Comparison of ENCODE assay signal across 33 cellular contexts in the genomic region with DNA sequence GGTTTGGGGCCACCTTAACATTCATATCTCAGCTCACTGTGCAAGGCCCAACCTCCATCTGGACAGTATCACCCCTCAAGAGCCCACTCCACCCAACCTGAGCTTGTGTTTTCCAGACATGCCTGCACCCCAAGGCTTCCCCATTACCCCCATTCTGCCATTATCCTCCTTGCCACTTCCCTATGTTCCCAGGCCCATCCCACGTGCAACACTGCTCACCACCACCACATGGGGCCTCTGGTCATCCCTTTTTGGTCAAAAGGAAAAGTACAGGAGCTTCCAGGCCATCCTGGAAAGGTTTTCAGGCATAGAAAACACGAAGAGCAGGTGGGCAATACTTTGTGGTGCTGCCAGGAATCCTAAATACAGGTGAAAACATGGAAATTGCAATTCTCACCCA.
A peak's percentile ranks its signal among the peaks of the same experiment; 100 is the strongest.
DNase-seq lines count a peak whose midpoint lies in the region; ATAC-seq and TF ChIP-seq lines count a peak whose summit lies in the region.
"Had no signal": no experiment of that assay in that cellular context is flagged by ENCODE, and none has a peak within 500 bp of the region (broad histone marks: within the 10 kb centered on the region; RNA-seq: fewer than 3 reads in every experiment).

No MANE protein-coding gene starts in this region.

- CTCF ChIA-PET in OCI-LY7 (lab: Charles Lee; ENCODE audit: unreplicated experiment): no interaction called here

- WGBS in endodermal cell (ENCODE audit: insufficient coverage in 1 of 2, insufficient read length in 1 of 2), 2 experiments: 43 to 73% methylated on average over 1 to 2 of the region's 2 CpGs
- WGBS in testis, 2 donors: 75 to 90% methylated on average over 2 of the region's 2 CpGs

- intact Hi-C loops in OCI-LY7 (cut with micrococcal nuclease; ENCODE audit: unreplicated experiment) (no loop called here), testis (cut with DNase I; ENCODE audit: low total_unique reads) (no loop called here)

- no peak for DNase-seq in OCI-LY7 (ENCODE audit: low spot score)
- peak; percentile 58 for DNase-seq in endodermal cell
- DNase-seq in testis: no peak
- DNase-seq in NCI-H146 treated with DMSO at 0.1 percent for 48 hours (lab: John Stamatoyannopoulos, UW; ENCODE audit: unreplicated experiment): no peak
- DNase-seq in GOT3 (lab: John Stamatoyannopoulos, UW): no peak
- DNase-seq: activated CD4-positive, alpha-beta T cell treated with anti-CD3 and anti-CD28 coated beads for 48 hours; activated effector memory CD4-positive, alpha-beta T cell treated with anti-CD3 and anti-CD28 coated beads, Interleukin-2, amount 50 U/mL, for 16 hours; activated T-cell treated with anti-CD3 and anti-CD28 coated beads, Interleukin-2, amount 50 U/mL, for 24 hours; Calu3; CD4-positive, CD25-positive, alpha-beta regulatory T cell; DMS79; effector memory CD8-positive, alpha-beta T cell; heart left ventricle; left ventricle myocardium inferior; naive thymus-derived CD4-positive, alpha-beta T cell; NCI-H2029 treated with DMSO at 0.1 percent for 48 hours; NCI-H526; Peyer's patch; psoas muscle; SHP77; stimulated activated CD4-positive, alpha-beta T cell treated with anti-CD3 and anti-CD28 coated beads, Interleukin-2, amount 100 ng/mL, for 48 hours; SW 1271 had no signal

- H3K27me3 Mint-ChIP-seq in endodermal cell (ENCODE audit: insufficient read depth): peaks cover 61% of the 10 kb centered on the region
- H3K27me3 Mint-ChIP-seq in stimulated activated memory B cell treated with anti-CD40 and anti-IgM and Interleukin-4, amounts not matched to agents 10 μg/mL and 1 μg/mL and 100 μg/mL, for 72 hours: no peaks in the 10 kb centered on the region
- H3K27me3 Mint-ChIP-seq: activated naive CD8-positive, alpha-beta T cell; type B pancreatic cell had no signal

- no peaks in the 10 kb centered on the region for H3K36me3 Mint-ChIP-seq in endodermal cell (ENCODE audit: low read depth)
- no peaks in the 10 kb centered on the region for H3K36me3 Mint-ChIP-seq in stimulated activated memory B cell treated with anti-CD40 and anti-IgM and Interleukin-4, amounts not matched to agents 10 μg/mL and 1 μg/mL and 100 μg/mL, for 72 hours
- H3K36me3 Mint-ChIP-seq: activated naive CD8-positive, alpha-beta T cell; CD4-positive, CD25-positive, alpha-beta regulatory T cell; naive thymus-derived CD4-positive, alpha-beta T cell; type B pancreatic cell had no signal

- no peaks in the 10 kb centered on the region for H3K36me3 ChIP-seq in OCI-LY7 (ENCODE audit: insufficient read depth, low read length)
- H3K36me3 ChIP-seq in endodermal cell (ENCODE audit: control insufficient read depth, insufficient read depth, low read length): no peaks in the 10 kb centered on the region
- H3K36me3 ChIP-seq in testis (ENCODE audit: low read depth, missing control alignments): no peaks in the 10 kb centered on the region
- H3K36me3 ChIP-seq: ascending aorta, heart left ventricle, left ventricle myocardium inferior, neutrophil, Peyer's patch had no signal

- H3K4me1 Mint-ChIP-seq in endodermal cell: peaks cover 16% of the 10 kb centered on the region
- peaks cover 29% of the 10 kb centered on the region for H3K4me1 Mint-ChIP-seq in stimulated activated memory B cell treated with anti-CD40 and anti-IgM and Interleukin-4, amounts not matched to agents 10 μg/mL and 1 μg/mL and 100 μg/mL, for 72 hours
- H3K4me1 Mint-ChIP-seq: CD4-positive, CD25-positive, alpha-beta regulatory T cell had no signal

- H3K9me2 ChIP-seq in OCI-LY7 (ENCODE audit: insufficient read depth, low read length): no peaks in the 10 kb centered on the region

- no peak for TF ChIP-seq POLR2A in testis (IDR thresholded peaks at IDR 0.05)

- TF ChIP-seq CTCF in OCI-LY7 (conservative IDR thresholded peaks at IDR 0.05; ENCODE audit: low read length) (no peak), endodermal cell (conservative IDR thresholded peaks at IDR 0.05) (no peak), testis (IDR thresholded peaks at IDR 0.05) (no peak)

- peak; percentile 6 for ATAC-seq in GM19372 (IDR thresholded peaks at IDR 0.05; ENCODE audit: low read depth, unreplicated experiment)
- no peak for ATAC-seq in stimulated activated memory B cell treated with anti-CD40 and anti-IgM and Interleukin-4, amounts not matched to agents 10 μg/mL and 1 μg/mL and 100 μg/mL, for 72 hours
- ATAC-seq: effector memory CD8-positive, alpha-beta T cell; esophagus mucosa; heart left ventricle; naive thymus-derived CD4-positive, alpha-beta T cell; psoas muscle; sciatic nerve had no signal

- H3K9me3 Mint-ChIP-seq in endodermal cell: no peaks in the 10 kb centered on the region
- H3K9me3 Mint-ChIP-seq in stimulated activated memory B cell treated with anti-CD40 and anti-IgM and Interleukin-4, amounts not matched to agents 10 μg/mL and 1 μg/mL and 100 μg/mL, for 72 hours: no peaks in the 10 kb centered on the region
- H3K9me3 Mint-ChIP-seq: activated T-cell treated with anti-CD3 and anti-CD28 coated beads, Interleukin-2, amount 50 U/mL, for 24 hours; effector memory CD8-positive, alpha-beta T cell; type B pancreatic cell had no signal

- no peaks in the 10 kb centered on the region for H3K27me3 ChIP-seq in endodermal cell (ENCODE audit: control insufficient read depth, insufficient read depth, low read length, poor library complexity, severe bottlenecking)
- H3K27me3 ChIP-seq in testis: no peaks in the 10 kb centered on the region
- H3K27me3 ChIP-seq: ascending aorta, heart left ventricle, neutrophil, Peyer's patch had no signal

- H3K27ac ChIP-seq in OCI-LY7 (ENCODE audit: low read depth, low read length, poor library complexity, severe bottlenecking) (no peak overlapping the region), endodermal cell (ENCODE audit: low read depth, low read length) (peak overlapping the region; percentile 22), testis (no peak overlapping the region)
- H3K27ac ChIP-seq: ascending aorta, coronary artery, heart left ventricle, KMS-11, left ventricle myocardium inferior, neutrophil, Peyer's patch, psoas muscle, VCaP had no signal

- H3K9ac ChIP-seq in endodermal cell (ENCODE audit: extremely low read depth, low read length, poor library complexity, severe bottlenecking): no peak overlapping the region
- H3K9ac ChIP-seq: KMS-11 had no signal

- H3K9me3 ChIP-seq in OCI-LY7 (ENCODE audit: low read length) (no peaks in the 10 kb centered on the region), endodermal cell (ENCODE audit: control insufficient read depth, low read length) (no peaks in the 10 kb centered on the region), testis (no peaks in the 10 kb centered on the region)
- H3K9me3 ChIP-seq: ascending aorta, heart left ventricle, left ventricle myocardium inferior, neutrophil, Peyer's patch, psoas muscle had no signal

- no peak overlapping the region for H3K4me3 ChIP-seq in OCI-LY7 (ENCODE audit: low read depth, low read length, poor library complexity, severe bottlenecking)
- H3K4me3 ChIP-seq in endodermal cell (ENCODE audit: low read length): no peak overlapping the region
- H3K4me3 ChIP-seq in testis: no peak overlapping the region
- H3K4me3 ChIP-seq: ascending aorta, coronary artery, heart left ventricle, left ventricle myocardium inferior, Peyer's patch, psoas muscle had no signal

- H4K20me1 ChIP-seq in OCI-LY7 (ENCODE audit: insufficient read depth, low read length): no peaks in the 10 kb centered on the region

- H2AFZ ChIP-seq in OCI-LY7 (ENCODE audit: low read length): peak overlapping the region; percentile 36

- H3K4me3 Mint-ChIP-seq in endodermal cell: no peak overlapping the region
- no peak overlapping the region for H3K4me3 Mint-ChIP-seq in stimulated activated memory B cell treated with anti-CD40 and anti-IgM and Interleukin-4, amounts not matched to agents 10 μg/mL and 1 μg/mL and 100 μg/mL, for 72 hours
- H3K4me3 Mint-ChIP-seq: activated naive CD8-positive, alpha-beta T cell; activated T-cell treated with anti-CD3 and anti-CD28 coated beads, Interleukin-2, amount 50 U/mL, for 24 hours; CD4-positive, CD25-positive, alpha-beta regulatory T cell; effector memory CD8-positive, alpha-beta T cell; naive thymus-derived CD4-positive, alpha-beta T cell; type B pancreatic cell had no signal

- no TSS peak for BruUV-seq in OCI-LY7 (replicated peaks; lab: Mats Ljungman, UMichigan)

- POLR2A ChIA-PET in OCI-LY7 (lab: Charles Lee): interaction anchor here (1.8 kb wide), 1 partner anchor 10 kb away, joined by 7 read pairs; no protein-coding TSS in a partner anchor

- H3K27ac Mint-ChIP-seq in endodermal cell: no peak overlapping the region
- H3K27ac Mint-ChIP-seq in stimulated activated memory B cell treated with anti-CD40 and anti-IgM and Interleukin-4, amounts not matched to agents 10 μg/mL and 1 μg/mL and 100 μg/mL, for 72 hours: peak overlapping the region; percentile 76
- H3K27ac Mint-ChIP-seq: activated naive CD8-positive, alpha-beta T cell; activated T-cell treated with anti-CD3 and anti-CD28 coated beads, Interleukin-2, amount 50 U/mL, for 24 hours; CD4-positive, CD25-positive, alpha-beta regulatory T cell; effector memory CD8-positive, alpha-beta T cell; naive thymus-derived CD4-positive, alpha-beta T cell; type B pancreatic cell had no signal

- H3K4me1 ChIP-seq in OCI-LY7 (ENCODE audit: insufficient read depth, low read length, poor library complexity, severe bottlenecking): peaks cover 11% of the 10 kb centered on the region
- peaks cover 10% of the 10 kb centered on the region for H3K4me1 ChIP-seq in endodermal cell (ENCODE audit: control insufficient read depth, insufficient read depth, low read length)
- H3K4me1 ChIP-seq in testis: no peaks in the 10 kb centered on the region
- H3K4me1 ChIP-seq: ascending aorta, Peyer's patch, psoas muscle had no signal

- peak overlapping the region; percentile 51; the same call in 1 of the 2 replicates for H3K4me2 ChIP-seq in OCI-LY7 (ENCODE audit: low read length)
- H3K4me2 ChIP-seq: KMS-11 had no signal

- H3K79me2 ChIP-seq in OCI-LY7 (ENCODE audit: insufficient read depth, low read depth, low read length): no peaks in the 10 kb centered on the region
